In genomic region chr1:167332503-167332902, GRCh38 we compare ENCODE assay signal across 1 cellular context.
TF ChIP-seq lines count a peak whose summit lies in the region.

No MANE protein-coding gene starts in this region.

TF ChIP-seq in K562, 482 proteins besides CTCF, POLR2A, EP300 and RAD21 (continued from another document):
- TF ChIP-seq KDM1A (IDR thresholded peaks at IDR 0.05) (0 out of 4 replicates have a peak, but pooled peaks of 1 of the 2 experiments have one; percentile 6), GATA2 (CRISPR knock-in tag; IDR thresholded peaks at IDR 0.05) (0 out of 2 replicates have a peak, but pooled peaks have one; percentile 23), MECOM (CRISPR knock-in tag; IDR thresholded peaks at IDR 0.05) (no peak), ZBTB17 (CRISPR knock-in tag; IDR thresholded peaks at IDR 0.05) (no peak), TCF3 (CRISPR knock-in tag; IDR thresholded peaks at IDR 0.05) (peak; percentile 88), SMARCA4 (IDR thresholded peaks at IDR 0.05) (peak; percentile 50; the same call in 1 of the 2 replicates), NCOR1 (IDR thresholded peaks at IDR 0.05) (peak; percentile 69), SIRT6 (IDR thresholded peaks at IDR 0.05; ENCODE audit: low read depth, low read length) (no peak), CREB1 (IDR thresholded peaks at IDR 0.05) (no peak), CREB1 (CRISPR knock-in tag; IDR thresholded peaks at IDR 0.05) (no peak), MCM3 (IDR thresholded peaks at IDR 0.05) (no peak), NONO (IDR thresholded peaks at IDR 0.05; ENCODE audit: low read depth in 2 of 2, low read length in 1 of 2) (no peak), ARNT (IDR thresholded peaks at IDR 0.05) (no peak), ZNF592 (IDR thresholded peaks at IDR 0.05) (no peak), PTBP1 (IDR thresholded peaks at IDR 0.05; ENCODE audit: low read depth, low read length) (no peak), ESRRA (IDR thresholded peaks at IDR 0.05; ENCODE audit: borderline replicate concordance, low read depth) (no peak), CREBBP (IDR thresholded peaks at IDR 0.05; ENCODE audit: low read depth, low read length) (no peak), TRIM24 (IDR thresholded peaks at IDR 0.05) (peak; percentile 14 to 17; a peak in 1 of 4 replicates), NFIC (IDR thresholded peaks at IDR 0.05) (0 out of 2 replicates have a peak, but pooled peaks have one; percentile 17), ZFP1 (CRISPR knock-in tag; IDR thresholded peaks at IDR 0.05) (no peak), KLF1 (tag; IDR thresholded peaks at IDR 0.05) (no peak), FOXK2 (conservative IDR thresholded peaks at IDR 0.05 in 1 of 2, IDR thresholded peaks at IDR 0.05 in 1 of 2; ENCODE audit: low read depth in 2 of 2) (no peak), FIP1L1 (IDR thresholded peaks at IDR 0.05; ENCODE audit: low read depth, low read length, poor library complexity, severe bottlenecking) (no peak)
- TF ChIP-seq, protein P1, sequence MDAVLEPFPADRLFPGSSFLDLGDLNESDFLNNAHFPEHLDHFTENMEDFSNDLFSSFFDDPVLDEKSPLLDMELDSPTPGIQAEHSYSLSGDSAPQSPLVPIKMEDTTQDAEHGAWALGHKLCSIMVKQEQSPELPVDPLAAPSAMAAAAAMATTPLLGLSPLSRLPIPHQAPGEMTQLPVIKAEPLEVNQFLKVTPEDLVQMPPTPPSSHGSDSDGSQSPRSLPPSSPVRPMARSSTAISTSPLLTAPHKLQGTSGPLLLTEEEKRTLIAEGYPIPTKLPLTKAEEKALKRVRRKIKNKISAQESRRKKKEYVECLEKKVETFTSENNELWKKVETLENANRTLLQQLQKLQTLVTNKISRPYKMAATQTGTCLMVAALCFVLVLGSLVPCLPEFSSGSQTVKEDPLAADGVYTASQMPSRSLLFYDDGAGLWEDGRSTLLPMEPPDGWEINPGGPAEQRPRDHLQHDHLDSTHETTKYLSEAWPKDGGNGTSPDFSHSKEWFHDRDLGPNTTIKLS (IDR thresholded peaks at IDR 0.05; ENCODE audit: borderline replicate concordance, low read depth), result no peak
- TF ChIP-seq, protein P2, sequence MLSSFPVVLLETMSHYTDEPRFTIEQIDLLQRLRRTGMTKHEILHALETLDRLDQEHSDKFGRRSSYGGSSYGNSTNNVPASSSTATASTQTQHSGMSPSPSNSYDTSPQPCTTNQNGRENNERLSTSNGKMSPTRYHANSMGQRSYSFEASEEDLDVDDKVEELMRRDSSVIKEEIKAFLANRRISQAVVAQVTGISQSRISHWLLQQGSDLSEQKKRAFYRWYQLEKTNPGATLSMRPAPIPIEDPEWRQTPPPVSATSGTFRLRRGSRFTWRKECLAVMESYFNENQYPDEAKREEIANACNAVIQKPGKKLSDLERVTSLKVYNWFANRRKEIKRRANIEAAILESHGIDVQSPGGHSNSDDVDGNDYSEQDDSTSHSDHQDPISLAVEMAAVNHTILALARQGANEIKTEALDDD (IDR thresholded peaks at IDR 0.05), result peak; percentile 88
- TF ChIP-seq, protein P3, sequence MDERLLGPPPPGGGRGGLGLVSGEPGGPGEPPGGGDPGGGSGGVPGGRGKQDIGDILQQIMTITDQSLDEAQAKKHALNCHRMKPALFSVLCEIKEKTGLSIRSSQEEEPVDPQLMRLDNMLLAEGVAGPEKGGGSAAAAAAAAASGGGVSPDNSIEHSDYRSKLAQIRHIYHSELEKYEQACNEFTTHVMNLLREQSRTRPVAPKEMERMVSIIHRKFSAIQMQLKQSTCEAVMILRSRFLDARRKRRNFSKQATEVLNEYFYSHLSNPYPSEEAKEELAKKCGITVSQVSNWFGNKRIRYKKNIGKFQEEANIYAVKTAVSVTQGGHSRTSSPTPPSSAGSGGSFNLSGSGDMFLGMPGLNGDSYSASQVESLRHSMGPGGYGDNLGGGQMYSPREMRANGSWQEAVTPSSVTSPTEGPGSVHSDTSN (CRISPR knock-in tag; IDR thresholded peaks at IDR 0.05; ENCODE audit: low read depth), result no peak
- TF ChIP-seq, protein P3 (tag; conservative IDR thresholded peaks at IDR 0.05; ENCODE audit: low read depth), result peak; percentile 68
- TF ChIP-seq, protein P4, sequence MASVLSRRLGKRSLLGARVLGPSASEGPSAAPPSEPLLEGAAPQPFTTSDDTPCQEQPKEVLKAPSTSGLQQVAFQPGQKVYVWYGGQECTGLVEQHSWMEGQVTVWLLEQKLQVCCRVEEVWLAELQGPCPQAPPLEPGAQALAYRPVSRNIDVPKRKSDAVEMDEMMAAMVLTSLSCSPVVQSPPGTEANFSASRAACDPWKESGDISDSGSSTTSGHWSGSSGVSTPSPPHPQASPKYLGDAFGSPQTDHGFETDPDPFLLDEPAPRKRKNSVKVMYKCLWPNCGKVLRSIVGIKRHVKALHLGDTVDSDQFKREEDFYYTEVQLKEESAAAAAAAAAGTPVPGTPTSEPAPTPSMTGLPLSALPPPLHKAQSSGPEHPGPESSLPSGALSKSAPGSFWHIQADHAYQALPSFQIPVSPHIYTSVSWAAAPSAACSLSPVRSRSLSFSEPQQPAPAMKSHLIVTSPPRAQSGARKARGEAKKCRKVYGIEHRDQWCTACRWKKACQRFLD (CRISPR knock-in tag; IDR thresholded peaks at IDR 0.05), result no peak
TF ChIP-seq in K562: peak in this region for 19.
